ENCODE assay signal across 10 cellular contexts in genomic region chr11:60844045-60844869, GRCh38. TPM values are rescaled to one million over a fixed set of nuclear protein-coding genes. Genes with fewer than 3 reads are reported as not detected.
DNase-seq lines count a peak whose midpoint lies in the region; ATAC-seq and TF ChIP-seq lines count a peak whose summit lies in the region.
"Had no signal": no experiment of that assay in that cellular context is flagged by ENCODE, and none has a peak within 500 bp of the region (broad histone marks: within the 10 kb centered on the region; RNA-seq: fewer than 3 reads in every experiment).

No MANE protein-coding gene starts in this region.

- no peaks in the 10 kb centered on the region for H3K9me3 ChIP-seq in spleen

- TF ChIP-seq POLR2A in spleen (IDR thresholded peaks at IDR 0.05), result no peak

- WGBS in spleen, 5 donors, result 64 to 78% (median 74%) methylated on average over 10 of the region's 10 CpGs

- peaks cover 0 to 39% (median 22%) of the 10 kb centered on the region in 6 donors for H3K36me3 ChIP-seq in spleen

- TF ChIP-seq CTCF in WI38 (IDR thresholded peaks at IDR 0.05; ENCODE audit: low read depth, low read length), result no peak
- no peak for TF ChIP-seq CTCF in fibroblast of the aortic adventitia (IDR thresholded peaks at IDR 0.05; ENCODE audit: insufficient read depth, low read length)
- no peak for TF ChIP-seq CTCF in spleen (IDR thresholded peaks at IDR 0.05 in 8 of 11, conservative IDR thresholded peaks at IDR 0.05 in 3 of 11)

- no peaks in the 10 kb centered on the region for H3K27me3 ChIP-seq in spleen (replicated peaks in 1 of 7)

- POLR2A ChIA-PET in activated CD4-positive, alpha-beta T cell treated with anti-CD3 and anti-CD28 coated beads for 36 hours (lab: Charles Lee), result interaction anchor here (0.6 to 1.3 kb wide), 3 partner anchors 43 to 326 kb away, joined by 3 to 4 read pairs (median 3); no protein-coding TSS in a partner anchor

- no peak for ATAC-seq in activated CD4-positive, alpha-beta T cell treated with anti-CD3 and anti-CD28 coated beads for 36 hours
- no peak for ATAC-seq in left colon

- CTCF ChIA-PET in activated CD4-positive, alpha-beta T cell treated with anti-CD3 and anti-CD28 coated beads for 36 hours (lab: Charles Lee), result interaction anchor here (0.6 to 2.1 kb wide), 6 partner anchors 11 to 343 kb away, joined by 3 to 9 read pairs (median 4); partner anchors contain the start of gene PTGDR2

- peaks cover 33% of the 10 kb centered on the region for H3K36me3 Mint-ChIP-seq in activated CD4-positive, alpha-beta T cell treated with anti-CD3 and anti-CD28 coated beads for 36 hours (ENCODE audit: low read depth)

- peak overlapping the region; percentile 96 for H3K27ac Mint-ChIP-seq in activated CD4-positive, alpha-beta T cell treated with anti-CD3 and anti-CD28 coated beads for 36 hours

- no peaks in the 10 kb centered on the region for H3K9me3 Mint-ChIP-seq in activated CD4-positive, alpha-beta T cell treated with anti-CD3 and anti-CD28 coated beads for 36 hours (ENCODE audit: low read depth)

- intact Hi-C loops in activated CD4-positive, alpha-beta T cell treated with anti-CD3 and anti-CD28 coated beads for 36 hours (cut with DNase I, micrococcal nuclease), result no loop called here
- intact Hi-C loops in spleen (cut with DNase I; ENCODE audit: low total_unique reads), result loop anchor here (5.0 kb wide), 1 partner anchor 58 kb away; no protein-coding TSS in a partner anchor
- intact Hi-C loops in left colon (cut with DNase I, micrococcal nuclease), result no loop called here

- DNase-seq in activated CD4-positive, alpha-beta T cell treated with anti-CD3 and anti-CD28 coated beads for 36 hours, result no peak
- no peak for DNase-seq in activated CD4-positive, alpha-beta T cell treated with anti-CD3 and anti-CD28 coated beads, Interleukin-2, amount 50 U/mL, for 4 hours
- DNase-seq in fibroblast of the aortic adventitia (ENCODE audit: low read depth) (peak; percentile 11), spleen (no peak), germinal center (ENCODE audit: low spot score) (no peak), left colon (no peak)
- DNase-seq in effector CD4-positive, alpha-beta T cell, result no peak
- DNase-seq: ACHN had no signal

- H3K4me1 Mint-ChIP-seq in activated CD4-positive, alpha-beta T cell treated with anti-CD3 and anti-CD28 coated beads for 36 hours, result peaks cover 35% of the 10 kb centered on the region

- peaks cover 20 to 59% (median 44%) of the 10 kb centered on the region in 6 donors for H3K4me1 ChIP-seq in spleen

- peak overlapping the region; percentile 83 for H3K4me3 Mint-ChIP-seq in activated CD4-positive, alpha-beta T cell treated with anti-CD3 and anti-CD28 coated beads for 36 hours

- H3K4me3 ChIP-seq in WI38 (ENCODE audit: low read depth, low read length) (peak overlapping the region; percentile 74), fibroblast of the aortic adventitia (ENCODE audit: low read depth, low read length) (peak overlapping the region; percentile 96), spleen (peak overlapping the region in 5 of 8 donors; percentile 76 to 99 (median 87))

- H3K27ac ChIP-seq in spleen, result no peak overlapping the region

- no peaks in the 10 kb centered on the region for H3K27me3 Mint-ChIP-seq in activated CD4-positive, alpha-beta T cell treated with anti-CD3 and anti-CD28 coated beads for 36 hours

RNA-seq across cellular contexts. Expression of gene CCDC86, which starts 2.3 kb away (rescaled TPM):
- total RNA-seq in activated CD4-positive, alpha-beta T cell treated with anti-CD3 and anti-CD28 coated beads for 36 hours, result 10 to 100 TPM; 52.1 to 75.1 TPM
- total RNA-seq in fibroblast of the aortic adventitia (ENCODE audit: low replicate concordance), result 3.6 and 12.0 TPM in 2 replicates
- 10 to 100 TPM in 6 of 7 donors, 1 to 10 TPM in 1; 8.3 to 21.6 (median 11.3) TPM for total RNA-seq in spleen
- 10 to 100 TPM in 2 of 3 donors, 1 to 10 TPM in 1; 7.6 to 15.4 (median 13.3) TPM for polyA plus RNA-seq in spleen
- total RNA-seq in left colon, result 10 to 100 TPM in 1 of 2 donors, 1 to 10 TPM in 1; 7.3 to 14.4 TPM

RNA-seq across cellular contexts. Expression of gene PTGDR2, which starts 11.5 kb away (rescaled TPM):
- total RNA-seq in activated CD4-positive, alpha-beta T cell treated with anti-CD3 and anti-CD28 coated beads for 36 hours, result under 1 TPM; 0.11 to 0.18 TPM
- total RNA-seq in fibroblast of the aortic adventitia (ENCODE audit: low replicate concordance) (not detected in 2 replicates), spleen (1 to 10 TPM in 1 of 7 donors, under 1 TPM in 5, not detected in 1; 0.16 to 1.1 (median 0.48) TPM), left colon (1 to 10 TPM; 4.6 to 6.4 TPM)
- polyA plus RNA-seq in spleen, result under 1 TPM; 0.10 to 0.22 (median 0.14) TPM
- total RNA-seq: glomerular endothelial cell had no signal

RNA-seq across cellular contexts. Expression of gene ZP1, which starts 23.1 kb away (rescaled TPM):
- total RNA-seq in activated CD4-positive, alpha-beta T cell treated with anti-CD3 and anti-CD28 coated beads for 36 hours, result not detected
- total RNA-seq in fibroblast of the aortic adventitia (ENCODE audit: low replicate concordance), result not detected in 2 replicates
- not detected for total RNA-seq in spleen
- polyA plus RNA-seq in spleen, result under 1 TPM in 2 of 3 donors, not detected in 1; 0.05 to 0.07 TPM
- under 1 TPM in 1 of 2 donors, not detected in 1; 0.17 TPM for total RNA-seq in left colon
- total RNA-seq: glomerular endothelial cell had no signal

RNA-seq across cellular contexts. Expression of gene MS4A10, which starts 59.1 kb away (rescaled TPM):
- not detected for total RNA-seq in activated CD4-positive, alpha-beta T cell treated with anti-CD3 and anti-CD28 coated beads for 36 hours
- not detected in 2 replicates for total RNA-seq in fibroblast of the aortic adventitia (ENCODE audit: low replicate concordance)
- total RNA-seq in spleen, result not detected
- polyA plus RNA-seq in spleen, result not detected
- 1 to 10 TPM in 1 of 2 donors, under 1 TPM in 1; 0.12 to 1.1 TPM for total RNA-seq in left colon
- total RNA-seq: glomerular endothelial cell had no signal
